In genomic region chr1:229363723-229364122, GRCh38 we compare ENCODE assay signal across 13 cellular contexts. TPM values are rescaled to one million over a fixed set of nuclear protein-coding genes. Genes with fewer than 3 reads are reported as not detected.
DNase-seq lines count a peak whose midpoint lies in the region; ATAC-seq, FAIRE-seq and TF ChIP-seq lines count a peak whose summit lies in the region.
"Had no signal": no experiment of that assay in that cellular context is flagged by ENCODE, and none has a peak within 500 bp of the region (broad histone marks: within the 10 kb centered on the region; RNA-seq: fewer than 3 reads in every experiment).

No MANE protein-coding gene starts in this region.

- H2AK5ac ChIP-seq in trophoblast cell (ENCODE audit: low read length): no peak overlapping the region

- DNase-seq in M059J (ENCODE audit: low read depth): peak; percentile 50
- DNase-seq in K562 (ENCODE audit: extremely low read depth in 1 of 4, low spot score in 3 of 4): no peak
- DNase-seq in iris pigment epithelial cell (ENCODE audit: low read depth): peak; percentile 39
- DNase-seq in trophoblast cell: peak; percentile 89 to 94
- DNase-seq in left cardiac atrium: no peak
- no peak for DNase-seq in DMS53 treated with DMSO at 0.1 percent for 48 hours (lab: John Stamatoyannopoulos, UW; ENCODE audit: unreplicated experiment)
- DNase-seq in thyroid gland: no peak
- DNase-seq: AML-193, NCI-H1930, NCI-H2171, NCI-H748 treated with DMSO at 0.1 percent for 48 hours, SHP77 treated with DMSO at 0.1 percent for 48 hours had no signal

- no peak overlapping the region for H3K18ac ChIP-seq in trophoblast cell (ENCODE audit: low read length)

- H2BK120ac ChIP-seq in trophoblast cell (ENCODE audit: insufficient read depth, low read length, poor library complexity): no peak overlapping the region

- no peak overlapping the region for H3K4ac ChIP-seq in trophoblast cell (ENCODE audit: low read depth, low read length)

- H3K27ac ChIP-seq in K562 (ENCODE audit: extremely low read depth, low read depth, low read length): no peak overlapping the region
- no peak overlapping the region for H3K27ac ChIP-seq in trophoblast cell (ENCODE audit: low read depth, low read length)
- H3K27ac ChIP-seq in thyroid gland: no peak overlapping the region

- intact Hi-C loops in K562 (cut with micrococcal nuclease) (no loop called here), left cardiac atrium (cut with DNase I) (loop anchor here in 1 of 2 donors (10.0 kb wide), 1 partner anchor 101 kb away; no protein-coding TSS in a partner anchor), thyroid gland (cut with DNase I) (loop anchor here (5.0 kb wide), 1 partner anchor 51 kb away; no protein-coding TSS in a partner anchor)

- H3K9me3 ChIP-seq in K562 (replicated peaks; ENCODE audit: control insufficient read depth, insufficient read depth, low read depth, low read length) (peaks cover 4% of the 10 kb centered on the region), trophoblast cell (ENCODE audit: insufficient read depth, low read depth, low read length) (no peaks in the 10 kb centered on the region), thyroid gland (no peaks in the 10 kb centered on the region)
- H3K9me3 ChIP-seq: HAP-1 had no signal

- TF ChIP-seq CTCF in K562 (IDR thresholded peaks at IDR 0.05 in 2 of 3, conservative IDR thresholded peaks at IDR 0.05 in 1 of 3; ENCODE audit: insufficient read depth in 2 of 3, low read depth in 1 of 3, low read length in 3 of 3): no peak
- no peak for TF ChIP-seq CTCF in thyroid gland (IDR thresholded peaks at IDR 0.05)

- CTCF ChIA-PET in K562 (lab: Yijun Ruan, JAX; ENCODE audit: low intra/inter-chr PET ratio): no interaction called here

- no peaks in the 10 kb centered on the region for H4K20me1 ChIP-seq in K562 (replicated peaks; ENCODE audit: control insufficient read depth, insufficient read depth, low read length)

- TF ChIP-seq RAD21 in K562 (CRISPR knock-in tag; conservative IDR thresholded peaks at IDR 0.05 in 1 of 2, IDR thresholded peaks at IDR 0.05 in 1 of 2): no peak

- H3K4me2 ChIP-seq in K562 (ENCODE audit: insufficient read depth, low read length): no peak overlapping the region; the same call in 1 of the 2 replicates
- H3K4me2 ChIP-seq in trophoblast cell (ENCODE audit: low read length): no peak overlapping the region

- in situ Hi-C loops in K562 (cut with MboI): no loop called here

- H3K9ac ChIP-seq in K562 (ENCODE audit: insufficient read depth in 1 of 2, low read depth in 2 of 2, low read length in 2 of 2) (no peak overlapping the region), trophoblast cell (ENCODE audit: low read length) (no peak overlapping the region)

- no peaks in the 10 kb centered on the region for H3K9me1 ChIP-seq in K562 (ENCODE audit: control insufficient read depth, insufficient read depth, low read length)

- H3K27me3 ChIP-seq in K562 (ENCODE audit: control insufficient read depth in 2 of 2, insufficient read depth in 2 of 2, low read length in 2 of 2) (peaks cover 28 to 47% of the 10 kb centered on the region in 2 experiments), trophoblast cell (ENCODE audit: insufficient read depth, low read length) (no peaks in the 10 kb centered on the region), thyroid gland (peaks cover 2% of the 10 kb centered on the region)

- POLR2A ChIA-PET in K562 (lab: Yijun Ruan, JAX): interaction anchor here (0.7 to 2.1 kb wide), 4 partner anchors 8 to 386 kb away, joined by 3 to 4 read pairs (median 3); no protein-coding TSS in a partner anchor

- no TSS peak for BruUV-seq in K562 (replicated peaks; lab: Mats Ljungman, UMichigan)

- no peak; the same call in 2 of the 3 replicates for ATAC-seq in K562
- ATAC-seq in left cardiac atrium: no peak

- no peak overlapping the region for H4K8ac ChIP-seq in trophoblast cell (ENCODE audit: low read depth, low read length)

- no peak for FAIRE-seq in K562 (lab: Jason Lieb, UNC)

- no peak for TF ChIP-seq POLR2A in K562 (conservative IDR thresholded peaks at IDR 0.05)
- no peak for TF ChIP-seq POLR2A in thyroid gland (IDR thresholded peaks at IDR 0.05)

- no peaks in the 10 kb centered on the region for H3K4me1 ChIP-seq in K562 (replicated peaks in 1 of 2; ENCODE audit: control insufficient read depth in 2 of 2, insufficient read depth in 2 of 2, low read length in 2 of 2)
- H3K4me1 ChIP-seq in trophoblast cell (ENCODE audit: control insufficient read depth in 1 of 2, insufficient read depth in 2 of 2, low read length in 2 of 2): no peaks in the 10 kb centered on the region
- H3K4me1 ChIP-seq in thyroid gland: no peaks in the 10 kb centered on the region
- H3K4me1 ChIP-seq: HAP-1 had no signal

- no peak overlapping the region for H4K91ac ChIP-seq in trophoblast cell (ENCODE audit: low read depth, low read length)

- TF ChIP-seq EP300 in K562 (IDR thresholded peaks at IDR 0.05; ENCODE audit: low read length): no peak

- H3K4me3 ChIP-seq in K562 (no peak overlapping the region), trophoblast cell (ENCODE audit: low read depth, low read length) (no peak overlapping the region), thyroid gland (replicated peaks in 1 of 3) (no peak overlapping the region)
- H3K4me3 ChIP-seq: HAP-1 had no signal

- H2AFZ ChIP-seq in K562 (ENCODE audit: low read depth, low read length) (no peak overlapping the region), trophoblast cell (ENCODE audit: insufficient read depth, low read length, poor library complexity) (no peak overlapping the region)

- H2BK5ac ChIP-seq in trophoblast cell (ENCODE audit: low read depth, low read length, poor library complexity): no peak overlapping the region

- no peak overlapping the region for H3K23ac ChIP-seq in trophoblast cell (ENCODE audit: low read length)

- H2BK12ac ChIP-seq in trophoblast cell (ENCODE audit: low read length): no peak overlapping the region

- no peaks in the 10 kb centered on the region for H3K36me3 ChIP-seq in K562 (ENCODE audit: control insufficient read depth, insufficient read depth, low read length)
- H3K36me3 ChIP-seq in trophoblast cell (ENCODE audit: control insufficient read depth in 1 of 2, insufficient read depth in 2 of 2, low read length in 2 of 2): no peaks in the 10 kb centered on the region
- H3K36me3 ChIP-seq in thyroid gland: no peaks in the 10 kb centered on the region
- H3K36me3 ChIP-seq: HAP-1 had no signal

- no peaks in the 10 kb centered on the region for H3K79me1 ChIP-seq in trophoblast cell (ENCODE audit: low read length)

- H4K12ac ChIP-seq in trophoblast cell (ENCODE audit: low read depth, low read length): no peak overlapping the region

- 22% methylated on average over 6 of the region's 6 CpGs for whole genome bisulfite sequencing in K562 (ENCODE audit: insufficient coverage, low coverage, missing lambda C conversion rate)
- no CpG with 5 or more reads among the region's 6 CpGs for WGBS in trophoblast cell (ENCODE audit: extremely low coverage, insufficient coverage, insufficient read length)
- 69% methylated on average over 6 of the region's 6 CpGs for WGBS in thyroid gland, 2 donors

- H3K14ac ChIP-seq in trophoblast cell (ENCODE audit: low read length): no peak overlapping the region

- H3K79me2 ChIP-seq in K562 (ENCODE audit: control insufficient read depth, insufficient read depth, low read length): no peaks in the 10 kb centered on the region
- H3K79me2 ChIP-seq in trophoblast cell (ENCODE audit: control insufficient read depth, insufficient read depth, low read length, poor library complexity): no peaks in the 10 kb centered on the region

TF ChIP-seq in K562, 482 proteins besides CTCF, POLR2A, EP300 and RAD21 (continues in another document):
- TF ChIP-seq SPI1 (IDR thresholded peaks at IDR 0.05; ENCODE audit: borderline replicate concordance, low read depth, low read length) (peak; percentile 65; the same call in 1 of the 2 replicates), ZNF512 (tag; IDR thresholded peaks at IDR 0.05) (peak; percentile 10; the same call in 1 of the 2 replicates), NR2C1 (IDR thresholded peaks at IDR 0.05) (peak; percentile 46; the same call in 1 of the 2 replicates), NR2C1 (tag; IDR thresholded peaks at IDR 0.05) (0 out of 2 replicates have a peak, but pooled peaks have one; percentile 38), NRF1 (conservative IDR thresholded peaks at IDR 0.05 in 1 of 2, IDR thresholded peaks at IDR 0.05 in 1 of 2) (peak; percentile 76 to 80), RFX1 (IDR thresholded peaks at IDR 0.05) (no peak)

RNA-seq across cellular contexts. Expression of gene CCSAP, which starts 20.9 kb away (rescaled TPM):
- total RNA-seq in M059J (2014; rRNA removed; shearing (Covaris generic)): 9.7 and 15.9 TPM in 2 replicates
- 9.4 and 42.2 TPM in 2 replicates for total RNA-seq in K562 (2011; cell fraction: chromatin; rRNA removed; ENCODE audit: low replicate concordance)
- 6.0 and 8.4 TPM in 2 replicates for total RNA-seq in K562 (2011; cell fraction: nucleolus; rRNA removed)
- total RNA-seq in K562 (2011; cell fraction: nucleoplasm; rRNA removed): 19.9 and 28.9 TPM in 2 replicates
- total RNA-seq in K562 (2014; rRNA removed) (7.8 and 8.2 TPM in 2 replicates), K562 (2014; rRNA removed; fragmentation: Illumina TruSeq; extraction: Trizol) (13.6 and 14.4 TPM in 2 replicates), K562 (2015; rRNA removed; fragmentation: Illumina TruSeq; extraction: Trizol) (10.7 and 11.2 TPM in 2 replicates), K562 (2021) (10.3 and 10.5 TPM in 2 replicates), left cardiac atrium (1 to 10 TPM; 2.6 to 3.7 TPM), thyroid gland (1 to 10 TPM; 2.1 to 3.6 (median 2.9) TPM)
- polyA plus RNA-seq in K562 (2011; rRNA removed) (15.9 and 18.4 TPM in 2 replicates), K562 (2014; fragmentation: Illumina TruSeq; extraction: Trizol) (6.9 and 9.5 TPM in 2 replicates), K562 (2014; fragmentation: Nextera tagmentation; extraction: Ambion mirVana) (1 to 10 TPM; 3.6 to 4.3 TPM), K562 (2014; rRNA removed) (6.0 and 8.2 TPM in 2 replicates)
- polyA plus RNA-seq in K562 (2011; cell fraction: cytosol; rRNA removed): 2.7 and 11.3 TPM in 2 replicates
- polyA plus RNA-seq in K562 (2011; cell fraction: nucleus; rRNA removed): 8.0 and 22.9 TPM in 2 replicates
- 6.5 and 7.3 TPM in 2 replicates for polyA plus RNA-seq in K562 (2012)
- 22.1 and 31.4 TPM in 2 replicates for polyA minus RNA-seq in K562 (2011; rRNA and poly(A)+ RNA removed)
- polyA minus RNA-seq in K562 (2011; cell fraction: cytosol; rRNA and poly(A)+ RNA removed): 12.0 and 16.3 TPM in 2 replicates
- 5.0 and 16.2 TPM in 2 replicates for polyA minus RNA-seq in K562 (2011; cell fraction: nucleus; rRNA and poly(A)+ RNA removed)
- 42.2 and 43.3 TPM in 2 replicates for polyA plus RNA-seq in trophoblast cell (2013)

Comparison
In these comparisons a context has a peak if more than half of its experiments do, and no peak if none do; other contexts are left out.
1. DNase-seq: peak in M059J (single experiment), iris pigment epithelial cell (single experiment) and trophoblast cell (2 of 2); none in K562 (0 of 4), left cardiac atrium (single experiment), DMS53 treated with DMSO at 0.1 percent for 48 hours (single experiment) and thyroid gland (0 of 2).